18 cellular contexts compared by ENCODE assay signal in the genomic region with DNA sequence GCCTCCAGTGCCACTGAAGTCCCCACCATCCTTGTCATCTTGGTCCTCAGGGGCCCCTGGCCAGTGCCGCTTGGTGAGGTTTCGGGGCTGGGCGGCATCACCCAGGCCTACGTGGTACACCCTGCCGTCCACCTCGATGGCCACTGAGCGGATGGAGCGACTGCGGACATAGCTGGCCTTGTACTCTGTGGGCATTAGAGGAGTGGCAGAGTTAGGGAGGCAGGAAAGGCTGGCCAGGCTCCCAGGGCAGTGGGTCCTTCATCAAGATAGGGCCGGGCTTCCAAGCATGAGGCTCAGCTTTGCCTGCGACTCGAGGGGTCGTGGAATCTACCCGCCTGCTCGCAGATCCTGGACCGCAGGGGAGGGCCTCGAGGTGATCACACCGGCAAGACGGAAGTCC.
DNase-seq lines count a peak whose midpoint lies in the region; ATAC-seq and TF ChIP-seq lines count a peak whose summit lies in the region.
"Had no signal": no experiment of that assay in that cellular context is flagged by ENCODE, and none has a peak within 500 bp of the region (broad histone marks: within the 10 kb centered on the region; RNA-seq: fewer than 3 reads in every experiment).

No MANE protein-coding gene starts in this region.

- intact Hi-C loops in PC-9 (cut with micrococcal nuclease; ENCODE audit: unreplicated experiment): no loop called here
- intact Hi-C loops in spleen (cut with DNase I; ENCODE audit: low total_unique reads): no loop called here

- peaks cover 0 to under 1% of the 10 kb centered on the region in 2 donors for H3K36me3 Mint-ChIP-seq in activated T-cell treated with anti-CD3 and anti-CD28 coated beads, Interleukin-2, amount 50 U/mL, for 72 hours (ENCODE audit: insufficient read depth in 2 of 2)
- H3K36me3 Mint-ChIP-seq in stimulated activated naive B cell treated with anti-CD40 and anti-IgM and Interleukin-4, amounts not matched to agents 10 μg/mL and 1 μg/mL and 100 μg/mL, for 72 hours: peaks cover 21 to 41% of the 10 kb centered on the region in 2 donors

- H3K4me1 Mint-ChIP-seq in activated T-cell treated with anti-CD3 and anti-CD28 coated beads, Interleukin-2, amount 50 U/mL, for 72 hours (ENCODE audit: low read depth): no peaks in the 10 kb centered on the region
- H3K4me1 Mint-ChIP-seq in stimulated activated naive B cell treated with anti-CD40 and anti-IgM and Interleukin-4, amounts not matched to agents 10 μg/mL and 1 μg/mL and 100 μg/mL, for 72 hours: peaks cover 31 to 34% of the 10 kb centered on the region in 2 donors

- H3K9ac ChIP-seq in mesenchymal stem cell (ENCODE audit: low read length): no peak overlapping the region

- CTCF ChIA-PET in PC-9 (lab: Charles Lee): no interaction called here

- no peak for TF ChIP-seq CTCF in PC-9 (conservative IDR thresholded peaks at IDR 0.05)
- TF ChIP-seq CTCF in spleen (IDR thresholded peaks at IDR 0.05 in 8 of 11, conservative IDR thresholded peaks at IDR 0.05 in 3 of 11): no peak

- no peaks in the 10 kb centered on the region for H3K79me1 ChIP-seq in mesenchymal stem cell (replicated peaks; ENCODE audit: low read length, poor library complexity, severe bottlenecking)

- H3K9me3 ChIP-seq in PC-9 (ENCODE audit: insufficient read depth, low read depth) (no peaks in the 10 kb centered on the region), mesenchymal stem cell (ENCODE audit: control insufficient read depth, low read length) (no peaks in the 10 kb centered on the region), spleen (no peaks in the 10 kb centered on the region)
- H3K9me3 ChIP-seq: SJSA1 had no signal

- H2BK5ac ChIP-seq in mesenchymal stem cell (ENCODE audit: low read depth, low read length, poor library complexity, severe bottlenecking): no peak overlapping the region

- H2AFZ ChIP-seq in PC-9 (no peak overlapping the region), mesenchymal stem cell (ENCODE audit: low read depth, low read length) (no peak overlapping the region)
- H2AFZ ChIP-seq: GM23338 had no signal

- no peak overlapping the region for H2AK5ac ChIP-seq in mesenchymal stem cell (ENCODE audit: low read length, severe bottlenecking)

- peak overlapping the region; percentile 45 for H4K8ac ChIP-seq in mesenchymal stem cell (ENCODE audit: low read length)

- no peaks in the 10 kb centered on the region for H3K79me2 ChIP-seq in PC-9 (ENCODE audit: low read depth)

- no peak overlapping the region for H3K18ac ChIP-seq in mesenchymal stem cell (ENCODE audit: low read depth in 1 of 2, low read length in 2 of 2)

- H3K27me3 Mint-ChIP-seq in activated T-cell treated with anti-CD3 and anti-CD28 coated beads, Interleukin-2, amount 50 U/mL, for 72 hours (ENCODE audit: low read depth): no peaks in the 10 kb centered on the region
- H3K27me3 Mint-ChIP-seq in stimulated activated naive B cell treated with anti-CD40 and anti-IgM and Interleukin-4, amounts not matched to agents 10 μg/mL and 1 μg/mL and 100 μg/mL, for 72 hours: peaks cover 0 to 3% of the 10 kb centered on the region in 2 donors
- H3K27me3 Mint-ChIP-seq: B cell had no signal

- no peak for ATAC-seq in activated T-cell treated with anti-CD3 and anti-CD28 coated beads, Interleukin-2, amount 50 U/mL, for 72 hours (replicated peaks in 1 of 2)
- no peak for ATAC-seq in stimulated activated naive B cell treated with anti-CD40 and anti-IgM and Interleukin-4, amounts not matched to agents 10 μg/mL and 1 μg/mL and 100 μg/mL, for 72 hours (replicated peaks)
- no peak for ATAC-seq in esophagus mucosa
- ATAC-seq: GM23338 had no signal

- no peak overlapping the region for H4K91ac ChIP-seq in mesenchymal stem cell (ENCODE audit: low read length)

- POLR2A ChIA-PET in PC-9 (lab: Charles Lee; ENCODE audit: unreplicated experiment): no interaction called here

- peaks cover 6% of the 10 kb centered on the region for H4K20me1 ChIP-seq in PC-9 (ENCODE audit: insufficient read depth)

- TF ChIP-seq POLR2A in spleen (IDR thresholded peaks at IDR 0.05): no peak

- no peaks in the 10 kb centered on the region for H3K4me1 ChIP-seq in PC-9 (replicated peaks; ENCODE audit: insufficient read depth)
- peaks cover 7% of the 10 kb centered on the region for H3K4me1 ChIP-seq in mesenchymal stem cell (ENCODE audit: control insufficient read depth, insufficient read depth, low read depth, low read length)
- peaks cover 0 to 12% (median 7%) of the 10 kb centered on the region in 6 donors for H3K4me1 ChIP-seq in spleen
- H3K4me1 ChIP-seq: SJSA1 had no signal

- H3K36me3 ChIP-seq in PC-9 (ENCODE audit: low read depth) (peaks cover 68% of the 10 kb centered on the region), mesenchymal stem cell (ENCODE audit: control insufficient read depth in 1 of 2, insufficient read depth in 2 of 2, low read depth in 1 of 2, low read length in 2 of 2) (peaks cover 26 to 53% of the 10 kb centered on the region in 2 experiments), spleen (peaks cover 0 to 21% (median 7%) of the 10 kb centered on the region in 6 donors)
- H3K36me3 ChIP-seq: SJSA1 had no signal

- H2BK15ac ChIP-seq in mesenchymal stem cell (ENCODE audit: low read depth, poor library complexity, severe bottlenecking): no peak overlapping the region

- peaks cover 88% of the 10 kb centered on the region for H3F3A ChIP-seq in PC-9 (ENCODE audit: insufficient read depth, low read depth)

- H3K23ac ChIP-seq in mesenchymal stem cell (ENCODE audit: low read length in 2 of 2): no peak overlapping the region

- no TSS peak for BruUV-seq in PC-9 (replicated peaks; lab: Mats Ljungman, UMichigan)

- H3K9me2 ChIP-seq in PC-9 (ENCODE audit: insufficient read depth): no peaks in the 10 kb centered on the region

- no peak overlapping the region for H3K4me2 ChIP-seq in PC-9
- no peak overlapping the region for H3K4me2 ChIP-seq in mesenchymal stem cell (ENCODE audit: low read length, poor library complexity, severe bottlenecking)
- H3K4me2 ChIP-seq: GM23338 had no signal

- no peaks in the 10 kb centered on the region for H3K9me3 Mint-ChIP-seq in activated T-cell treated with anti-CD3 and anti-CD28 coated beads, Interleukin-2, amount 50 U/mL, for 72 hours
- no peaks in the 10 kb centered on the region for H3K9me3 Mint-ChIP-seq in stimulated activated naive B cell treated with anti-CD40 and anti-IgM and Interleukin-4, amounts not matched to agents 10 μg/mL and 1 μg/mL and 100 μg/mL, for 72 hours
- H3K9me3 Mint-ChIP-seq: GM23338 had no signal

- peak overlapping the region; percentile 60 for H3K27ac Mint-ChIP-seq in activated T-cell treated with anti-CD3 and anti-CD28 coated beads, Interleukin-2, amount 50 U/mL, for 72 hours
- H3K27ac Mint-ChIP-seq in stimulated activated naive B cell treated with anti-CD40 and anti-IgM and Interleukin-4, amounts not matched to agents 10 μg/mL and 1 μg/mL and 100 μg/mL, for 72 hours: peak overlapping the region; percentile 83
- H3K27ac Mint-ChIP-seq: B cell had no signal

- H3K14ac ChIP-seq in mesenchymal stem cell (ENCODE audit: low read length in 2 of 2): no peak overlapping the region

- H3K4me3 ChIP-seq in PC-9 (no peak overlapping the region), mesenchymal stem cell (ENCODE audit: insufficient read depth in 1 of 2, low read depth in 1 of 2, low read length in 2 of 2) (no peak overlapping the region), spleen (no peak overlapping the region)
- H3K4me3 ChIP-seq: GM23338, SJSA1 had no signal

- no peak overlapping the region for H3K4me3 Mint-ChIP-seq in activated T-cell treated with anti-CD3 and anti-CD28 coated beads, Interleukin-2, amount 50 U/mL, for 72 hours
- peak overlapping the region; percentile 2 to 22 for H3K4me3 Mint-ChIP-seq in stimulated activated naive B cell treated with anti-CD40 and anti-IgM and Interleukin-4, amounts not matched to agents 10 μg/mL and 1 μg/mL and 100 μg/mL, for 72 hours
- H3K4me3 Mint-ChIP-seq: B cell, GM23338 had no signal

- no peak overlapping the region for H3K4ac ChIP-seq in mesenchymal stem cell (ENCODE audit: low read depth in 1 of 2, low read length in 2 of 2)

- H3K27me3 ChIP-seq in PC-9 (ENCODE audit: insufficient read depth, low read depth) (no peaks in the 10 kb centered on the region), mesenchymal stem cell (ENCODE audit: control insufficient read depth in 1 of 2, insufficient read depth in 1 of 2, low read length in 2 of 2) (no peaks in the 10 kb centered on the region), spleen (replicated peaks in 1 of 7) (no peaks in the 10 kb centered on the region)
- H3K27me3 ChIP-seq: SJSA1 had no signal

- no peak overlapping the region for H2BK12ac ChIP-seq in mesenchymal stem cell (ENCODE audit: low read length in 2 of 2)

- H2BK120ac ChIP-seq in mesenchymal stem cell (ENCODE audit: low read depth, low read length): no peak overlapping the region

- no peak for DNase-seq in activated T-cell treated with anti-CD3 and anti-CD28 coated beads, Interleukin-2, amount 50 U/mL, for 72 hours
- DNase-seq in activated T-cell treated with anti-CD3 and anti-CD28 coated beads, Interleukin-2, amount 50 U/mL, for 48 hours: no peak
- DNase-seq in PC-9 (no peak), mesenchymal stem cell (no peak), spleen (no peak), OCI-M2 (lab: John Stamatoyannopoulos, UW; ENCODE audit: unreplicated experiment) (no peak)
- no peak for DNase-seq in stimulated activated naive B cell treated with anti-CD40 and anti-IgM and Interleukin-4, amounts not matched to agents 10 μg/mL and 1 μg/mL and 100 μg/mL, for 72 hours
- DNase-seq: DMS 273 treated with DMSO at 0.1 percent for 48 hours, KG1, MV-4-11, NCI-H187, NCI-H2107, NCI-H2227 treated with DMSO at 0.1 percent for 48 hours, NCI-H524 had no signal

- H3K27ac ChIP-seq in PC-9 (0 out of 2 replicates have a peak overlapping the region, but pooled peaks have one; percentile 9), mesenchymal stem cell (ENCODE audit: low read length, poor library complexity, severe bottlenecking) (no peak overlapping the region), spleen (no peak overlapping the region)
- H3K27ac ChIP-seq: SJSA1 had no signal

- WGBS in mesenchymal stem cell: 95% methylated on average over 19 of the region's 19 CpGs
- 91 to 97% (median 95%) methylated on average over 17 to 19 of the region's 19 CpGs for WGBS in spleen, 5 donors

Comparison
In these comparisons a context has a peak if more than half of its experiments do, and no peak if none do; other contexts are left out.
1. H3K4me3 Mint-ChIP-seq: peak in stimulated activated naive B cell treated with anti-CD40 and anti-IgM and Interleukin-4, amounts not matched to agents 10 μg/mL and 1 μg/mL and 100 μg/mL, for 72 hours (2 of 2); none in activated T-cell treated with anti-CD3 and anti-CD28 coated beads, Interleukin-2, amount 50 U/mL, for 72 hours (0 of 2).